In genomic region chr1:39409055-39409816, GRCh38 we compare ENCODE assay signal across 8 cellular contexts.
A peak's percentile ranks its signal among the peaks of the same experiment; 100 is the strongest.
DNase-seq lines count a peak whose midpoint lies in the region; ATAC-seq lines count a peak whose summit lies in the region.

No MANE protein-coding gene starts in this region.

- no peak overlapping the region for H3K27ac Mint-ChIP-seq in activated CD4-positive, alpha-beta memory T cell treated with anti-CD3 and anti-CD28 coated beads, Interleukin-2, amount 10 ng/mL, durations not matched to agents 7 days and 5 days
- peak overlapping the region in 1 of 2 donors; percentile 21 for H3K27ac Mint-ChIP-seq in natural killer cell treated with Interleukin-12 subunit alpha and Interleukin-12 subunit beta and Interleukin-15 and Interleukin-18, amount 100 ng/mL, for 72 hours

- H3K36me3 ChIP-seq in BLaER1 (peaks cover 37% of the 10 kb centered on the region), KOPT-K1 (ENCODE audit: insufficient read depth, low read length) (peaks cover 34% of the 10 kb centered on the region)

- H3K9ac ChIP-seq in BLaER1 = peak overlapping the region; percentile 88

- peaks cover 92% of the 10 kb centered on the region for H4K20me1 ChIP-seq in BLaER1

- peak overlapping the region; percentile 83 for H3K27ac ChIP-seq in BLaER1
- H3K27ac ChIP-seq in KOPT-K1 (ENCODE audit: low read depth, low read length, poor library complexity, severe bottlenecking) = peak overlapping the region; percentile 91

- no peak for DNase-seq in activated CD4-positive, alpha-beta memory T cell treated with anti-CD3 and anti-CD28 coated beads, Interleukin-2, amount 10 ng/mL, durations not matched to agents 7 days and 5 days
- DNase-seq in fibroblast of the conjunctiva (ENCODE audit: low read depth) = peak; percentile 67
- DNase-seq in natural killer cell treated with Interleukin-12 subunit alpha and Interleukin-12 subunit beta and Interleukin-15 and Interleukin-18, amount 100 ng/mL, for 72 hours (ENCODE audit: low spot score) = no peak
- no peak for DNase-seq in SHP77 treated with DMSO at 0.1 percent for 48 hours (lab: John Stamatoyannopoulos, UW)

- ATAC-seq in GM19023 (IDR thresholded peaks at IDR 0.05; ENCODE audit: unreplicated experiment) (peak; percentile 21), HG02642 (IDR thresholded peaks at IDR 0.05; ENCODE audit: poor library complexity, unreplicated experiment) (no peak)
- ATAC-seq in natural killer cell treated with Interleukin-12 subunit alpha and Interleukin-12 subunit beta and Interleukin-15 and Interleukin-18, amount 100 ng/mL, for 72 hours = no peak

- peaks cover 57% of the 10 kb centered on the region for H3K4me1 Mint-ChIP-seq in activated CD4-positive, alpha-beta memory T cell treated with anti-CD3 and anti-CD28 coated beads, Interleukin-2, amount 10 ng/mL, durations not matched to agents 7 days and 5 days
- H3K4me1 Mint-ChIP-seq in natural killer cell treated with Interleukin-12 subunit alpha and Interleukin-12 subunit beta and Interleukin-15 and Interleukin-18, amount 100 ng/mL, for 72 hours (ENCODE audit: low read depth in 2 of 2) = peaks cover 39 to 62% of the 10 kb centered on the region in 2 donors

- H3K4me3 Mint-ChIP-seq in activated CD4-positive, alpha-beta memory T cell treated with anti-CD3 and anti-CD28 coated beads, Interleukin-2, amount 10 ng/mL, durations not matched to agents 7 days and 5 days = peak overlapping the region; percentile 52
- H3K4me3 Mint-ChIP-seq in natural killer cell treated with Interleukin-12 subunit alpha and Interleukin-12 subunit beta and Interleukin-15 and Interleukin-18, amount 100 ng/mL, for 72 hours = peak overlapping the region; percentile 71

- no peaks in the 10 kb centered on the region for H3K27me3 Mint-ChIP-seq in activated CD4-positive, alpha-beta memory T cell treated with anti-CD3 and anti-CD28 coated beads, Interleukin-2, amount 10 ng/mL, durations not matched to agents 7 days and 5 days
- no peaks in the 10 kb centered on the region for H3K27me3 Mint-ChIP-seq in natural killer cell treated with Interleukin-12 subunit alpha and Interleukin-12 subunit beta and Interleukin-15 and Interleukin-18, amount 100 ng/mL, for 72 hours

- H3K36me3 Mint-ChIP-seq in activated CD4-positive, alpha-beta memory T cell treated with anti-CD3 and anti-CD28 coated beads, Interleukin-2, amount 10 ng/mL, durations not matched to agents 7 days and 5 days (ENCODE audit: low read depth) = peaks cover 36% of the 10 kb centered on the region
- peaks cover 5% of the 10 kb centered on the region for H3K36me3 Mint-ChIP-seq in natural killer cell treated with Interleukin-12 subunit alpha and Interleukin-12 subunit beta and Interleukin-15 and Interleukin-18, amount 100 ng/mL, for 72 hours

- CTCF ChIA-PET in activated CD4-positive, alpha-beta memory T cell treated with anti-CD3 and anti-CD28 coated beads, Interleukin-2, amount 10 ng/mL, durations not matched to agents 7 days and 5 days (lab: Charles Lee) = interaction anchor here (2.0 to 2.8 kb wide), 5 partner anchors 8 to 311 kb away, joined by 6 to 16 read pairs (median 14); no protein-coding TSS in a partner anchor

- peak overlapping the region; percentile 86 for H3K4me3 ChIP-seq in BLaER1

- H3K9me3 ChIP-seq in BLaER1 = no peaks in the 10 kb centered on the region
- H3K9me3 ChIP-seq in KOPT-K1 (ENCODE audit: insufficient read depth, low read length, poor library complexity, severe bottlenecking) = no peaks in the 10 kb centered on the region

- no peaks in the 10 kb centered on the region for H3K27me3 ChIP-seq in BLaER1

- H3K4me2 ChIP-seq in BLaER1 = peak overlapping the region; percentile 97

- POLR2A ChIA-PET in activated CD4-positive, alpha-beta memory T cell treated with anti-CD3 and anti-CD28 coated beads, Interleukin-2, amount 10 ng/mL, durations not matched to agents 7 days and 5 days (lab: Charles Lee) = interaction anchor here (1.2 to 4.0 kb wide), 4 partner anchors 11 to 631 kb away, joined by 3 to 14 read pairs (median 5); partner anchors contain the start of gene CAP1

- no peaks in the 10 kb centered on the region for H3K9me3 Mint-ChIP-seq in activated CD4-positive, alpha-beta memory T cell treated with anti-CD3 and anti-CD28 coated beads, Interleukin-2, amount 10 ng/mL, durations not matched to agents 7 days and 5 days
- H3K9me3 Mint-ChIP-seq in natural killer cell treated with Interleukin-12 subunit alpha and Interleukin-12 subunit beta and Interleukin-15 and Interleukin-18, amount 100 ng/mL, for 72 hours = no peaks in the 10 kb centered on the region

- H3K4me1 ChIP-seq in BLaER1 = peaks cover 85% of the 10 kb centered on the region
